In the genomic region with DNA sequence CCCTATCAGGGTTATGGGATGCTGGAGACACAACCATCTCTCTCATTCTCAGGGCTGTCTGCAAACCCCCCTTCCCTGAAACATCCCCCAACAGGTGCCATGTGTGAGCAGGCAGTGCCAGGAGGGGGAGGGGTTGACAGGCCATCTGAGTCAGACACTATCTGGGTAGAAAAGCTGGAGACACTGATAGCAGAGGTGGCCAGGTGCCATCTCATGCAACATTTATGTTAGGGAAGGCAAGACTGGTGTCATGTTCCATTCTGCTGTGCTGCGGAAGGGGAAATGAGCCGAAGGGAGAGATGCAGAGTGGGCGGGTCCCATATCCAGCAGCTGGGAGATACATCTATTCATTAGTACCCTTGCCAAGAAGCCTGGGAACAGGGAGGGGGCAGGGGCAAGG, we compare ENCODE assay signal across 17 cellular contexts. TPM values are rescaled to one million over a fixed set of nuclear protein-coding genes. Genes with fewer than 3 reads are reported as not detected.
A peak's percentile ranks its signal among the peaks of the same experiment; 100 is the strongest.
DNase-seq lines count a peak whose midpoint lies in the region; ATAC-seq and TF ChIP-seq lines count a peak whose summit lies in the region.
"Had no signal": no experiment of that assay in that cellular context is flagged by ENCODE, and none has a peak within 500 bp of the region (broad histone marks: within the 10 kb centered on the region; RNA-seq: fewer than 3 reads in every experiment).

No MANE protein-coding gene starts in this region.

- no peaks in the 10 kb centered on the region for H3K9me2 ChIP-seq in PC-9 (ENCODE audit: insufficient read depth)

- H3K36me3 ChIP-seq in PC-9 (ENCODE audit: low read depth): no peaks in the 10 kb centered on the region
- no peaks in the 10 kb centered on the region for H3K36me3 ChIP-seq in gastrocnemius medialis
- H3K36me3 ChIP-seq in uterus: no peaks in the 10 kb centered on the region
- H3K36me3 ChIP-seq: esophagus muscularis mucosa had no signal

- peaks cover 21% of the 10 kb centered on the region for H3F3A ChIP-seq in PC-9 (ENCODE audit: insufficient read depth, low read depth)

- no peak overlapping the region for H2AFZ ChIP-seq in PC-9

- DNase-seq in DMS79 treated with DMSO at 0.1 percent for 48 hours (lab: John Stamatoyannopoulos, UW) (peak; percentile 91), NCI-H2029 (lab: John Stamatoyannopoulos, UW) (peak; percentile 98), NCI-H69 (lab: John Stamatoyannopoulos, UW) (peak; percentile 91), foreskin keratinocyte (no peak), PC-9 (no peak), gastrocnemius medialis (no peak), AG20443 (ENCODE audit: low spot score) (no peak), uterus (no peak)
- DNase-seq: activated CD8-positive, alpha-beta T cell treated with anti-CD3 and anti-CD28 coated beads, Interleukin-2, amount 10 ng/mL, durations not matched to agents 7 days and 5 days; aorta; left ventricle myocardium superior; stimulated activated CD4-positive, alpha-beta T cell treated with anti-CD3 and anti-CD28 coated beads, Interleukin-1b, Interleukin-23, amount 100 ng/mL, for 48 hours; stimulated activated CD8-positive, alpha-beta memory T cell treated with anti-CD3 and anti-CD28 coated beads, Interleukin-4, amount 100 ng/mL, for 48 hours; testis had no signal

- POLR2A ChIA-PET in PC-9 (lab: Charles Lee; ENCODE audit: unreplicated experiment): no interaction called here

- H3K4me1 ChIP-seq in foreskin keratinocyte (no peaks in the 10 kb centered on the region), PC-9 (replicated peaks; ENCODE audit: insufficient read depth) (peaks cover 22% of the 10 kb centered on the region), gastrocnemius medialis (no peaks in the 10 kb centered on the region), uterus (no peaks in the 10 kb centered on the region)
- H3K4me1 ChIP-seq: testis had no signal

- CTCF ChIA-PET in PC-9 (lab: Charles Lee): interaction anchor here (0.7 kb wide), 1 partner anchor 17 kb away, joined by 4 read pairs; no protein-coding TSS in a partner anchor

- TF ChIP-seq CTCF in foreskin keratinocyte (conservative IDR thresholded peaks at IDR 0.05): no peak
- no peak for TF ChIP-seq CTCF in PC-9 (conservative IDR thresholded peaks at IDR 0.05)
- no peak for TF ChIP-seq CTCF in gastrocnemius medialis (IDR thresholded peaks at IDR 0.05 in 4 of 5, conservative IDR thresholded peaks at IDR 0.05 in 1 of 5)
- TF ChIP-seq CTCF in uterus (IDR thresholded peaks at IDR 0.05): no peak

- no peak overlapping the region for H3K4me2 ChIP-seq in PC-9

- no TSS peak for BruUV-seq in PC-9 (replicated peaks; lab: Mats Ljungman, UMichigan)

- H4K20me1 ChIP-seq in PC-9 (ENCODE audit: insufficient read depth): no peaks in the 10 kb centered on the region

- in situ Hi-C loops in gastrocnemius medialis (cut with MboI; ENCODE audit: low sequenced_read_pairs in 4 of 4): no loop called here

- no peaks in the 10 kb centered on the region for H3K9me3 ChIP-seq in PC-9 (ENCODE audit: insufficient read depth, low read depth)
- no peaks in the 10 kb centered on the region for H3K9me3 ChIP-seq in gastrocnemius medialis
- no peaks in the 10 kb centered on the region for H3K9me3 ChIP-seq in uterus
- H3K9me3 ChIP-seq: esophagus muscularis mucosa, testis had no signal

- H3K4me3 ChIP-seq in PC-9 (no peak overlapping the region), gastrocnemius medialis (no peak overlapping the region), uterus (no peak overlapping the region)
- H3K4me3 ChIP-seq: esophagus muscularis mucosa, testis had no signal

- no peaks in the 10 kb centered on the region for H3K79me2 ChIP-seq in PC-9 (ENCODE audit: low read depth)

- H3K27ac ChIP-seq in foreskin keratinocyte (no peak overlapping the region), PC-9 (no peak overlapping the region), gastrocnemius medialis (no peak overlapping the region), uterus (no peak overlapping the region)
- H3K27ac ChIP-seq: esophagus muscularis mucosa, testis had no signal

- ATAC-seq in foreskin keratinocyte (peak; percentile 5), gastrocnemius medialis (no peak)
- ATAC-seq: activated CD8-positive, alpha-beta T cell treated with anti-CD3 and anti-CD28 coated beads, Interleukin-2, amount 10 ng/mL, durations not matched to agents 7 days and 5 days; left ventricle myocardium superior; SK-N-SH treated with all-trans-retinoic acid at 6 μM for 48 hours had no signal

- TF ChIP-seq POLR2A in gastrocnemius medialis (IDR thresholded peaks at IDR 0.05) (no peak), uterus (IDR thresholded peaks at IDR 0.05) (no peak)

- no peaks in the 10 kb centered on the region for H3K27me3 ChIP-seq in foreskin keratinocyte
- no peaks in the 10 kb centered on the region for H3K27me3 ChIP-seq in PC-9 (ENCODE audit: insufficient read depth, low read depth)
- peaks cover 18 to 24% (median 19%) of the 10 kb centered on the region in 3 donors for H3K27me3 ChIP-seq in gastrocnemius medialis
- no peaks in the 10 kb centered on the region for H3K27me3 ChIP-seq in uterus
- H3K27me3 ChIP-seq: testis had no signal

- intact Hi-C loops in PC-9 (cut with micrococcal nuclease; ENCODE audit: unreplicated experiment) (no loop called here), gastrocnemius medialis (cut with DNase I; ENCODE audit: low total_unique reads) (no loop called here), uterus (cut with DNase I; ENCODE audit: low total_unique reads) (no loop called here)

RNA-seq across cellular contexts. Expression of gene LHFPL5, which starts 3.5 kb away (rescaled TPM):
- total RNA-seq in foreskin keratinocyte: not detected in 2 replicates
- polyA plus RNA-seq in foreskin keratinocyte: not detected in 2 replicates
- total RNA-seq in PC-9 (2021): 1.2 and 1.7 TPM in 2 replicates
- not detected for total RNA-seq in gastrocnemius medialis
- not detected for total RNA-seq in uterus
- total RNA-seq: activated CD8-positive, alpha-beta T cell treated with anti-CD3 and anti-CD28 coated beads, Interleukin-2, amount 10 ng/mL, durations not matched to agents 7 days and 5 days; activated T-helper 2 cell treated with anti-CD3 and anti-CD28 coated beads, Interferon-gamma antibody, Interleukin-2, Interleukin-4, amounts not matched to agents 10 μg/mL and 5 μg/mL and 100 μg/mL, durations not matched to agents 14 hours and 24 hours and 36 hours; aorta; esophagus muscularis mucosa; left ventricle myocardium superior had no signal
- polyA plus RNA-seq: aorta had no signal

RNA-seq across cellular contexts. Expression of gene CLPS, which starts 11.6 kb away (rescaled TPM):
- total RNA-seq in foreskin keratinocyte (not detected in 2 replicates), PC-9 (2021) (not detected in 2 replicates), gastrocnemius medialis (not detected), uterus (not detected)
- not detected in 2 replicates for polyA plus RNA-seq in foreskin keratinocyte
- total RNA-seq: activated CD8-positive, alpha-beta T cell treated with anti-CD3 and anti-CD28 coated beads, Interleukin-2, amount 10 ng/mL, durations not matched to agents 7 days and 5 days; activated T-helper 2 cell treated with anti-CD3 and anti-CD28 coated beads, Interferon-gamma antibody, Interleukin-2, Interleukin-4, amounts not matched to agents 10 μg/mL and 5 μg/mL and 100 μg/mL, durations not matched to agents 14 hours and 24 hours and 36 hours; esophagus muscularis mucosa; left ventricle myocardium superior had no signal

RNA-seq across cellular contexts. Expression of gene CLPSL1, which starts 27.9 kb away (rescaled TPM):
- total RNA-seq in foreskin keratinocyte: not detected in 2 replicates
- not detected in 2 replicates for polyA plus RNA-seq in foreskin keratinocyte
- total RNA-seq in PC-9 (2021): not detected in 2 replicates
- not detected for total RNA-seq in gastrocnemius medialis
- not detected for total RNA-seq in uterus
- total RNA-seq: activated CD8-positive, alpha-beta T cell treated with anti-CD3 and anti-CD28 coated beads, Interleukin-2, amount 10 ng/mL, durations not matched to agents 7 days and 5 days; activated T-helper 2 cell treated with anti-CD3 and anti-CD28 coated beads, Interferon-gamma antibody, Interleukin-2, Interleukin-4, amounts not matched to agents 10 μg/mL and 5 μg/mL and 100 μg/mL, durations not matched to agents 14 hours and 24 hours and 36 hours; aorta; esophagus muscularis mucosa; left ventricle myocardium superior; testis had no signal
- polyA plus RNA-seq: aorta had no signal

RNA-seq across cellular contexts. Expression of gene CLPSL2, which starts 32.3 kb away (rescaled TPM):
- not detected in 2 replicates for total RNA-seq in foreskin keratinocyte
- not detected in 2 replicates for polyA plus RNA-seq in foreskin keratinocyte
- total RNA-seq in PC-9 (2021): 0.76 TPM in 1 of 2 replicates, not detected in the other
- not detected for total RNA-seq in gastrocnemius medialis
- not detected for total RNA-seq in uterus
- total RNA-seq: activated CD8-positive, alpha-beta T cell treated with anti-CD3 and anti-CD28 coated beads, Interleukin-2, amount 10 ng/mL, durations not matched to agents 7 days and 5 days; activated T-helper 2 cell treated with anti-CD3 and anti-CD28 coated beads, Interferon-gamma antibody, Interleukin-2, Interleukin-4, amounts not matched to agents 10 μg/mL and 5 μg/mL and 100 μg/mL, durations not matched to agents 14 hours and 24 hours and 36 hours; aorta; esophagus muscularis mucosa; left ventricle myocardium superior; testis had no signal
- polyA plus RNA-seq: aorta had no signal

Comparison
In these comparisons a context has a peak if more than half of its experiments do, and no peak if none do; other contexts are left out.
1. DNase-seq: peak in DMS79 treated with DMSO at 0.1 percent for 48 hours (single experiment), NCI-H2029 (single experiment) and NCI-H69 (single experiment); none in foreskin keratinocyte (0 of 2), PC-9 (0 of 2), gastrocnemius medialis (0 of 2), AG20443 (single experiment) and uterus (0 of 2).